Comparison of ENCODE assay signal across 17 cellular contexts in the genomic region with DNA sequence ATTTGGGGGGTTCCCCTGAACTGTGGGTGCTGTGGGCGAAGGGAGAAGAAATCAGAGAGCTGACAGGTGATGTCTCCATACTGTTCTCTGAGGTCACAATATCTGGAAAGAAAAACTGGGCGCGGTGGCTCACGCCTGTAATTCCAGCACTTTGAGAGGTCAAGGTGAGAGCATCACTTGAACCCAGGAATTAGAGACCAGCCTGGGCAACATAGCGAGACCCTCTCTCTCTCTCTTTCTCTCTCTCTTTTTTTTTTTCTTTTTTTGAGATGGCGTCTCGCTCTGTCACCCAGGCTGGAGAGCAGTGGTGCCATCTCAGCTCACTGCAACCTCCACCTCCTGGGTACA. TPM values are rescaled to one million over a fixed set of nuclear protein-coding genes. Genes with fewer than 3 reads are reported as not detected.
"Had no signal": no experiment of that assay in that cellular context is flagged by ENCODE, and none has a peak within 500 bp of the region (broad histone marks: within the 10 kb centered on the region; RNA-seq: fewer than 3 reads in every experiment).

No MANE protein-coding gene starts in this region.

- H3K36me3 Mint-ChIP-seq: activated naive CD4-positive, alpha-beta T cell treated with anti-CD3 and anti-CD28 coated beads, Interleukin-2, amount 50 U/mL, for 72 hours had no signal

- H3K27me3 ChIP-seq: adrenal gland, body of pancreas, breast epithelium, Peyer's patch had no signal

- H3K27ac ChIP-seq: adrenal gland, body of pancreas, breast epithelium, SJSA1 had no signal

- FAIRE-seq: TTC549 had no signal

- H3K36me3 ChIP-seq: adrenal gland, Peyer's patch, SJSA1 had no signal

- DNase-seq: activated gamma-delta T cell, NCI-H524 treated with DMSO at 0.1 percent for 48 hours, SHP77 treated with DMSO at 0.1 percent for 48 hours had no signal

- H3K4me3 ChIP-seq: adrenal gland, body of pancreas, breast epithelium, Peyer's patch, SJSA1 had no signal

- H3K27ac Mint-ChIP-seq: activated CD4-positive, alpha-beta T cell treated with anti-CD3 and anti-CD28 coated beads, Interleukin-2, amount 10 ng/mL, durations not matched to agents 24 days and 14 days; activated CD8-positive, alpha-beta T cell treated with anti-CD3 and anti-CD28 coated beads for 36 hours; activated naive CD4-positive, alpha-beta T cell treated with anti-CD3 and anti-CD28 coated beads, Interleukin-2, amount 50 U/mL, for 72 hours; activated T-cell treated with anti-CD3 and anti-CD28 coated beads, Interleukin-2, amount 50 U/mL, for 24 hours; activated T-helper 2 cell treated with anti-CD3 and anti-CD28 coated beads, Interferon-gamma antibody, Interleukin-2, Interleukin-4, amounts not matched to agents 10 μg/mL and 5 μg/mL and 100 μg/mL, durations not matched to agents 14 hours and 24 hours and 36 hours; T-helper 1 cell treated with Interleukin-12 subunit alpha and Interleukin-12 subunit beta and Interleukin-4 antibody, amounts not matched to agents 30 μg/mL and 1 μg/mL, for 36 hours; T-helper 2 cell treated with Interferon-gamma antibody and Interleukin-4, amounts not matched to agents 5 μg/mL and 100 μg/mL, for 36 hours had no signal

- H3K4me2 ChIP-seq: SK-N-SH had no signal

- H3K9me3 ChIP-seq: adrenal gland, body of pancreas, breast epithelium, Peyer's patch, SJSA1, SK-N-SH had no signal

- H3K9me3 Mint-ChIP-seq: activated CD4-positive, alpha-beta T cell treated with anti-CD3 and anti-CD28 coated beads, Interleukin-2, amount 10 ng/mL, durations not matched to agents 24 days and 14 days; activated CD8-positive, alpha-beta T cell treated with anti-CD3 and anti-CD28 coated beads for 36 hours; activated naive CD4-positive, alpha-beta T cell treated with anti-CD3 and anti-CD28 coated beads, Interleukin-2, amount 50 U/mL, for 72 hours; activated T-cell treated with anti-CD3 and anti-CD28 coated beads, Interleukin-2, amount 50 U/mL, for 24 hours; activated T-helper 2 cell treated with anti-CD3 and anti-CD28 coated beads, Interferon-gamma antibody, Interleukin-2, Interleukin-4, amounts not matched to agents 10 μg/mL and 5 μg/mL and 100 μg/mL, durations not matched to agents 14 hours and 24 hours and 36 hours; T-helper 1 cell treated with Interleukin-12 subunit alpha and Interleukin-12 subunit beta and Interleukin-4 antibody, amounts not matched to agents 30 μg/mL and 1 μg/mL, for 36 hours; T-helper 2 cell treated with Interferon-gamma antibody and Interleukin-4, amounts not matched to agents 5 μg/mL and 100 μg/mL, for 36 hours had no signal

- H3K9ac ChIP-seq: SK-N-SH had no signal

- H3K4me1 ChIP-seq: adrenal gland, breast epithelium, SJSA1 had no signal

- H3K4me3 Mint-ChIP-seq: activated CD4-positive, alpha-beta T cell treated with anti-CD3 and anti-CD28 coated beads, Interleukin-2, amount 10 ng/mL, durations not matched to agents 24 days and 14 days; activated CD8-positive, alpha-beta T cell treated with anti-CD3 and anti-CD28 coated beads for 36 hours; activated T-cell treated with anti-CD3 and anti-CD28 coated beads, Interleukin-2, amount 50 U/mL, for 24 hours; T-helper 1 cell treated with Interleukin-12 subunit alpha and Interleukin-12 subunit beta and Interleukin-4 antibody, amounts not matched to agents 30 μg/mL and 1 μg/mL, for 36 hours; T-helper 2 cell treated with Interferon-gamma antibody and Interleukin-4, amounts not matched to agents 5 μg/mL and 100 μg/mL, for 36 hours had no signal

RNA-seq across cellular contexts. Expression of a gene that starts 26.1 kb away (rescaled TPM):
- total RNA-seq: SJSA1 had no signal
